Comparison of ENCODE assay signal across 11 cellular contexts in the genomic region with DNA sequence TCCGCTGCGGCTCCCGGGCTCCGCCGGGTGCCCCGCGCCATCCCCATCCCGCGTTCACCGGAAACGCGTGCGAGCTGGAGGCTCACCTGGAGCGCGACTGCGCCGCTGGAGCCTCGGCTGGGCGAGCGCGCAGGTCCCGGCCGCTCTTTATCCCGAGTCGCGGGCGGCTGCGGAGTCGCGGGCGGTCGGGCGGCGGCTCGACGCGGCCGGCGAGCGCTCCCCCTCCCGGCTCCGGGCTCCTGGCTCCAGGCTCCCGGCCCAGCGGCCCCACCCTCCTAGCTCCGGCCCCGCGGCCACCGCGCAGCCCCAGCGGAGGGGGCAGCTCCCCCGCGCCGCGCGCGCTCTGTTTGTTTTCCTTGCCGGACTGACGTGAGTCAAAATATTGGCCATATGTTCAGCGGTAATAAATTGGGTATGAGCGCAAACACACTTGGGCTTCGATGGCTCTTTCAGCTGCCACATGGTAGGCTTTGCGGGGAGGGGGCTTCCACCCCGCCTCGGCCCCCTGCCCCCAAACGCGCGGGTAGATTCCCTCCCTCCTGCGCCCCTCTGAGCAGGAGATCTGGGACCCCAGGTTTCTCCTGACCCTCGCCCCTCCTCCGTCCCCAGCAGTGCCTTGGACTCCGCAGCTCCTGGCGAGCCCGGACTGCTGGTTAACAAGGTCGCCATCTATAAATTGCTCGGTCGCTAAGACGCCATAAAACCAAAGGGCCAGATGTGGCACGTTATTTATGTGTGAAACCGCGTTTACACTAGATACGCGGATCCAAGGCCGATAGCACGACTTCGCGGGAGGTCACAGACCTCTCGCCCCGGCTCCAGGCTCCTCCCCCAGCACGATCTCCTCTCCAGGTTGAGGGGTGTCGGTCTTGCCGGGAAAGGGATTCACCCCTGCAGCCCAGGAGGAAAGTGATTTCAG. TPM values are rescaled to one million over a fixed set of nuclear protein-coding genes. Genes with fewer than 3 reads are reported as not detected.
DNase-seq lines count a peak whose midpoint lies in the region; ATAC-seq and TF ChIP-seq lines count a peak whose summit lies in the region.
"Had no signal": no experiment of that assay in that cellular context is flagged by ENCODE, and none has a peak within 500 bp of the region (broad histone marks: within the 10 kb centered on the region; RNA-seq: fewer than 3 reads in every experiment).

No MANE protein-coding gene starts in this region.

- 5% methylated on average over 4 of the region's 91 CpGs for WGBS in SK-N-SH (ENCODE audit: low lambda C conversion rate)

- POLR2A ChIA-PET in SK-N-SH (lab: Yijun Ruan, JAX): no interaction called here

- H3F3A ChIP-seq in SK-N-SH (replicated peaks; ENCODE audit: insufficient read depth) (no peaks in the 10 kb centered on the region), MM.1S (ENCODE audit: insufficient read depth, low read length) (no peaks in the 10 kb centered on the region)

- DNase-seq in SK-N-SH: peak; percentile 27
- peak in 2 of 3 donors; percentile 43 to 60 for DNase-seq in Peyer's patch
- DNase-seq in hypothalamus (lab: John Stamatoyannopoulos, UW): peak in 31 of 51 donors; percentile 14 to 78 (median 56)
- DNase-seq in MM.1S: no peak
- DNase-seq in posterior vena cava (ENCODE audit: low spot score): no peak
- DNase-seq: stimulated activated CD4-positive, alpha-beta T cell treated with anti-CD3 and anti-CD28 coated beads, Interleukin-4, amount 100 ng/mL, for 1 hour had no signal

- H3K27ac ChIP-seq in SK-N-SH (ENCODE audit: low read depth in 2 of 2, low read length in 1 of 2): no peak overlapping the region
- no peak overlapping the region for H3K27ac ChIP-seq in Peyer's patch
- no peak overlapping the region for H3K27ac ChIP-seq in rectal smooth muscle tissue (ENCODE audit: low read depth, low read length)
- H3K27ac ChIP-seq in MM.1S (ENCODE audit: low read length): no peak overlapping the region
- H3K27ac ChIP-seq: gastroesophageal sphincter had no signal

- H2AFZ ChIP-seq in SK-N-SH (ENCODE audit: low read depth) (no peak overlapping the region), MM.1S (ENCODE audit: low read length) (no peak overlapping the region)

- H3K36me3 ChIP-seq in SK-N-SH (replicated peaks in 1 of 2; ENCODE audit: control insufficient read depth in 1 of 2, insufficient read depth in 2 of 2, low read length in 1 of 2) (no peaks in the 10 kb centered on the region), Peyer's patch (no peaks in the 10 kb centered on the region), rectal smooth muscle tissue (ENCODE audit: control insufficient read depth, insufficient read depth, low read length) (no peaks in the 10 kb centered on the region), MM.1S (replicated peaks; ENCODE audit: insufficient read depth, low read length) (no peaks in the 10 kb centered on the region)
- H3K36me3 ChIP-seq: gastroesophageal sphincter had no signal

- H3K4me3 ChIP-seq in SK-N-SH (ENCODE audit: low read depth in 2 of 2, low read length in 1 of 2) (no peak overlapping the region), Peyer's patch (peak overlapping the region in 3 of 4 donors; percentile 16 to 20 (median 18)), rectal smooth muscle tissue (ENCODE audit: low read length) (peak overlapping the region; percentile 1), MM.1S (ENCODE audit: low read length) (no peak overlapping the region)

- CTCF ChIA-PET in SK-N-SH (lab: Yijun Ruan, JAX): interaction anchor here (2.5 to 9.8 kb wide), 2 partner anchors 18 to 50 kb away, joined by 10 to 75 read pairs; no protein-coding TSS in a partner anchor

- peaks cover 74% of the 10 kb centered on the region for H3K27me3 ChIP-seq in SK-N-SH (ENCODE audit: insufficient read depth)
- H3K27me3 ChIP-seq in Peyer's patch: peaks cover 0 to 34% of the 10 kb centered on the region in 2 donors
- peaks cover 32% of the 10 kb centered on the region for H3K27me3 ChIP-seq in rectal smooth muscle tissue (ENCODE audit: control insufficient read depth, insufficient read depth, low read length)
- peaks cover 38% of the 10 kb centered on the region for H3K27me3 ChIP-seq in MM.1S (replicated peaks; ENCODE audit: insufficient read depth, low read length)

- H3K4me1 ChIP-seq in SK-N-SH (ENCODE audit: control insufficient read depth in 1 of 2, insufficient read depth in 2 of 2, low read depth in 1 of 2, low read length in 1 of 2) (no peaks in the 10 kb centered on the region), Peyer's patch (peaks cover 0 to 16% (median 0%) of the 10 kb centered on the region in 4 donors), rectal smooth muscle tissue (ENCODE audit: control insufficient read depth, insufficient read depth, low read length) (no peaks in the 10 kb centered on the region), MM.1S (ENCODE audit: low read length) (no peaks in the 10 kb centered on the region)

- H4K20me1 ChIP-seq in SK-N-SH (ENCODE audit: insufficient read depth) (no peaks in the 10 kb centered on the region), MM.1S (ENCODE audit: insufficient read depth, low read length) (no peaks in the 10 kb centered on the region)

- TF ChIP-seq CTCF in SK-N-SH (IDR thresholded peaks at IDR 0.05) (no peak), Peyer's patch (IDR thresholded peaks at IDR 0.05) (no peak), MM.1S (IDR thresholded peaks at IDR 0.05; ENCODE audit: low read length) (no peak)

- no peak overlapping the region for H3K9ac ChIP-seq in SK-N-SH
- no peak overlapping the region for H3K9ac ChIP-seq in rectal smooth muscle tissue (ENCODE audit: low read length)
- no peak overlapping the region for H3K9ac ChIP-seq in MM.1S (ENCODE audit: low read length)

- intact Hi-C loops in posterior vena cava (cut with DNase I): no loop called here

- TF ChIP-seq EP300 in SK-N-SH (IDR thresholded peaks at IDR 0.05; ENCODE audit: borderline replicate concordance in 1 of 2, low read depth in 1 of 2, low read length in 1 of 2): no peak

- no peak for TF ChIP-seq POLR2A in Peyer's patch (IDR thresholded peaks at IDR 0.05)

- H3K9me3 ChIP-seq in SK-N-SH (no peaks in the 10 kb centered on the region), Peyer's patch (no peaks in the 10 kb centered on the region), MM.1S (replicated peaks; ENCODE audit: insufficient read depth, low read length) (no peaks in the 10 kb centered on the region)
- H3K9me3 ChIP-seq: gastroesophageal sphincter had no signal

- ATAC-seq in SK-N-SH treated with all-trans-retinoic acid at 6 μM for 48 hours: no peak
- no peak for ATAC-seq in GM21737 (IDR thresholded peaks at IDR 0.05; ENCODE audit: unreplicated experiment)
- ATAC-seq: gastroesophageal sphincter had no signal

- H3K79me2 ChIP-seq in SK-N-SH (ENCODE audit: insufficient read depth): no peaks in the 10 kb centered on the region
- no peaks in the 10 kb centered on the region for H3K79me2 ChIP-seq in MM.1S (ENCODE audit: low read length)

- no peak for TF ChIP-seq RAD21 in SK-N-SH (IDR thresholded peaks at IDR 0.05; ENCODE audit: low read length)

- no peaks in the 10 kb centered on the region for H3K9me2 ChIP-seq in SK-N-SH
- H3K9me2 ChIP-seq in MM.1S (replicated peaks; ENCODE audit: insufficient read depth, low read length): no peaks in the 10 kb centered on the region

- H3K4me2 ChIP-seq in SK-N-SH (no peak overlapping the region), MM.1S (ENCODE audit: low read depth, low read length) (no peak overlapping the region)

TF ChIP-seq in SK-N-SH, 30 proteins besides CTCF, POLR2A, EP300 and RAD21 (continues in another document):
- TF ChIP-seq GATA2 (CRISPR knock-in tag; IDR thresholded peaks at IDR 0.05) (no peak), JUND (IDR thresholded peaks at IDR 0.05) (no peak)
- TF ChIP-seq, protein P1, sequence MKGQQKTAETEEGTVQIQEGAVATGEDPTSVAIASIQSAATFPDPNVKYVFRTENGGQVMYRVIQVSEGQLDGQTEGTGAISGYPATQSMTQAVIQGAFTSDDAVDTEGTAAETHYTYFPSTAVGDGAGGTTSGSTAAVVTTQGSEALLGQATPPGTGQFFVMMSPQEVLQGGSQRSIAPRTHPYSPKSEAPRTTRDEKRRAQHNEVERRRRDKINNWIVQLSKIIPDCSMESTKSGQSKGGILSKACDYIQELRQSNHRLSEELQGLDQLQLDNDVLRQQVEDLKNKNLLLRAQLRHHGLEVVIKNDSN (IDR thresholded peaks at IDR 0.05; ENCODE audit: borderline replicate concordance, low read depth): no peak
- TF ChIP-seq, protein P2, sequence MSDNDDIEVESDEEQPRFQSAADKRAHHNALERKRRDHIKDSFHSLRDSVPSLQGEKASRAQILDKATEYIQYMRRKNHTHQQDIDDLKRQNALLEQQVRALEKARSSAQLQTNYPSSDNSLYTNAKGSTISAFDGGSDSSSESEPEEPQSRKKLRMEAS (IDR thresholded peaks at IDR 0.05; ENCODE audit: low read depth): no peak

TF ChIP-seq in SK-N-SH treated with all-trans-retinoic acid at 6 μM for 48 hours, 23 proteins besides CTCF, POLR2A, EP300 and RAD21:
- TF ChIP-seq ZNF565 (CRISPR knock-in tag; conservative IDR thresholded peaks at IDR 0.05; ENCODE audit: low read depth) (no peak), OSR1 (CRISPR knock-in tag; IDR thresholded peaks at IDR 0.05) (no peak), RARB (CRISPR knock-in tag; IDR thresholded peaks at IDR 0.05) (no peak)
- TF ChIP-seq, protein P3, sequence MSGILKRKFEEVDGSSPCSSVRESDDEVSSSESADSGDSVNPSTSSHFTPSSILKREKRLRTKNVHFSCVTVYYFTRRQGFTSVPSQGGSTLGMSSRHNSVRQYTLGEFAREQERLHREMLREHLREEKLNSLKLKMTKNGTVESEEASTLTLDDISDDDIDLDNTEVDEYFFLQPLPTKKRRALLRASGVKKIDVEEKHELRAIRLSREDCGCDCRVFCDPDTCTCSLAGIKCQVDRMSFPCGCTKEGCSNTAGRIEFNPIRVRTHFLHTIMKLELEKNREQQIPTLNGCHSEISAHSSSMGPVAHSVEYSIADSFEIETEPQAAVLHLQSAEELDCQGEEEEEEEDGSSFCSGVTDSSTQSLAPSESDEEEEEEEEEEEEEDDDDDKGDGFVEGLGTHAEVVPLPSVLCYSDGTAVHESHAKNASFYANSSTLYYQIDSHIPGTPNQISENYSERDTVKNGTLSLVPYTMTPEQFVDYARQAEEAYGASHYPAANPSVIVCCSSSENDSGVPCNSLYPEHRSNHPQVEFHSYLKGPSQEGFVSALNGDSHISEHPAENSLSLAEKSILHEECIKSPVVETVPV (CRISPR knock-in tag; IDR thresholded peaks at IDR 0.05): no peak

RNA-seq across cellular contexts. Expression of a gene that starts 8.9 kb away (rescaled TPM):
- not detected in 2 replicates for polyA plus RNA-seq in SK-N-SH (2012; rRNA removed)
- polyA plus RNA-seq in SK-N-SH (2012; cell fraction: cytosol; rRNA removed): not detected in 2 replicates
- polyA plus RNA-seq in SK-N-SH (2012; cell fraction: nucleus; rRNA removed): not detected in 2 replicates
- total RNA-seq in Peyer's patch: 1 to 10 TPM; 1.7 to 3.9 (median 2.9) TPM
- total RNA-seq in posterior vena cava: under 1 TPM; 0.23 to 0.33 TPM
- total RNA-seq: gastroesophageal sphincter had no signal
- polyA plus RNA-seq: AG04450 had no signal

Comparison
In these comparisons a context has a peak if more than half of its experiments do, and no peak if none do; other contexts are left out.
1. DNase-seq: peak in SK-N-SH (single experiment), Peyer's patch (2 of 3) and hypothalamus (31 of 51); none in MM.1S (single experiment) and posterior vena cava (single experiment).
2. H3K4me3 ChIP-seq: peak in Peyer's patch (3 of 4) and rectal smooth muscle tissue (single experiment); none in SK-N-SH (0 of 2) and MM.1S (single experiment).